ENCODE assay signal across 37 cellular contexts in the genomic region with DNA sequence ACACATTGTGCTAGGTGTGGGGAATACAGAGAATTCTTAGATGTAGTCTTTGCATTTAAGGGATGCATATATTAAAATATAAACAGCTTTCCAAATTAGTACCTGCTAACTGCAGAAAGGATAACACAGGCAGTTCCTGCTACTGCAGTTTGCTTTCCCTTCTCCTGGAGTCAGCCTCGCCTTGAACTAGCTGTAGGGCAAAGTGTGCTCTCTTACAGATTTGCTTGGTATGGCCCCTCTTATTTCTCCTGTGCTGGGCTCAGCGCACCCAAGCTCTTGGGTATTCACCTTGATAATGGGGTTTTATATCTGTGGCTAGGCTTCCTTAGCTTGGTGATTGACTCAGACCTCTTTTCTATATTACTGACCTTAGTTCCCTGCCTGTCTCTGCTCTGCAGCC.
"Had no signal": no experiment of that assay in that cellular context is flagged by ENCODE, and none has a peak within 500 bp of the region (broad histone marks: within the 10 kb centered on the region; RNA-seq: fewer than 3 reads in every experiment).

No MANE protein-coding gene starts in this region.

- H3K9me3 ChIP-seq: ascending aorta had no signal

- DNase-seq: activated B cell treated with CpG ODN at 0.5 μM for 24 hours; activated CD4-positive, alpha-beta memory T cell treated with anti-CD3 and anti-CD28 coated beads for 36 hours; activated CD4-positive, alpha-beta T cell treated with anti-CD3 and anti-CD28 coated beads for 4 hours; activated CD4-positive, alpha-beta T cell treated with anti-CD3 and anti-CD28 coated beads, Interleukin-2, amount 10 ng/mL, durations not matched to agents 24 days and 14 days; activated CD4-positive, alpha-beta T cell treated with anti-CD3 and anti-CD28 coated beads, Interleukin-2, amount 50 U/mL, for 1 hour; activated CD4-positive, alpha-beta T cell treated with anti-CD3 and anti-CD28 coated beads, Interleukin-2, amount 50 U/mL, for 4 hours; activated CD4-positive, CD25-positive, alpha-beta regulatory T cell treated with anti-CD3 and anti-CD28 coated beads, Interleukin-2, amount 50 U/mL, for 72 hours; activated CD8-positive, alpha-beta memory T cell treated with anti-CD3 and anti-CD28 coated beads, Interleukin-2, amount 50 U/mL, for 4 hours; activated CD8-positive, alpha-beta T cell treated with anti-CD3 and anti-CD28 coated beads for 36 hours; activated effector memory CD4-positive, alpha-beta T cell treated with Interleukin-2 at 50 U/mL for 16 hours; activated gamma-delta T cell; activated naive CD4-positive, alpha-beta T cell treated with anti-CD3 and anti-CD28 coated beads, Interleukin-2, amount 10 ng/mL, durations not matched to agents 7 days and 5 days; activated naive CD4-positive, alpha-beta T cell treated with Interleukin-2 at 50 U/mL for 16 hours; activated naive CD8-positive, alpha-beta T cell treated with anti-CD3 and anti-CD28 coated beads, Interleukin-2, amount 10 ng/mL, durations not matched to agents 7 days and 5 days; activated naive CD8-positive, alpha-beta T cell treated with anti-CD3 and anti-CD28 coated beads, Interleukin-2, amount 50 U/mL, for 24 hours; activated T-cell treated with anti-CD3 and anti-CD28 coated beads for 4 hours; activated T-cell treated with anti-CD3 and anti-CD28 coated beads, Interleukin-2, amount 50 U/mL, for 1 hour; activated T-cell treated with anti-CD3 and anti-CD28 coated beads, Interleukin-2, amount 50 U/mL, for 48 hours; amygdala; anterior cingulate cortex; caudate nucleus; cerebellar nuclear complex; T-helper 1 cell; T-helper 2 cell; T-helper 9 cell had no signal

- H3K4me3 Mint-ChIP-seq: activated B cell treated with CpG ODN at 0.5 μM for 24 hours; activated CD4-positive, alpha-beta memory T cell treated with anti-CD3 and anti-CD28 coated beads for 36 hours; activated CD4-positive, alpha-beta T cell treated with anti-CD3 and anti-CD28 coated beads, Interleukin-2, amount 10 ng/mL, durations not matched to agents 24 days and 14 days; activated CD8-positive, alpha-beta T cell treated with anti-CD3 and anti-CD28 coated beads for 36 hours; activated naive CD4-positive, alpha-beta T cell treated with anti-CD3 and anti-CD28 coated beads, Interleukin-2, amount 10 ng/mL, durations not matched to agents 7 days and 5 days; activated naive CD4-positive, alpha-beta T cell treated with anti-CD3 and anti-CD28 coated beads, Interleukin-2, amount 50 U/mL, for 24 hours; activated naive CD8-positive, alpha-beta T cell; activated naive CD8-positive, alpha-beta T cell treated with anti-CD3 and anti-CD28 coated beads, Interleukin-2, amount 10 ng/mL, durations not matched to agents 7 days and 5 days; activated naive CD8-positive, alpha-beta T cell treated with anti-CD3 and anti-CD28 coated beads, Interleukin-2, amount 50 U/mL, for 24 hours; brain; central memory CD8-positive, alpha-beta T cell; T-helper 1 cell treated with Interleukin-12 subunit alpha and Interleukin-12 subunit beta and Interleukin-4 antibody, amounts not matched to agents 30 μg/mL and 1 μg/mL, for 36 hours; T-helper 2 cell treated with Interferon-gamma antibody and Interleukin-4, amounts not matched to agents 5 μg/mL and 100 μg/mL, for 36 hours had no signal

- H3K4me1 Mint-ChIP-seq: activated B cell treated with CpG ODN at 0.5 μM for 24 hours; activated CD4-positive, alpha-beta T cell treated with anti-CD3 and anti-CD28 coated beads, Interleukin-2, amount 10 ng/mL, durations not matched to agents 24 days and 14 days; activated naive CD4-positive, alpha-beta T cell treated with anti-CD3 and anti-CD28 coated beads, Interleukin-2, amount 10 ng/mL, durations not matched to agents 7 days and 5 days; activated naive CD4-positive, alpha-beta T cell treated with anti-CD3 and anti-CD28 coated beads, Interleukin-2, amount 50 U/mL, for 24 hours; activated naive CD8-positive, alpha-beta T cell treated with anti-CD3 and anti-CD28 coated beads, Interleukin-2, amount 10 ng/mL, durations not matched to agents 7 days and 5 days; activated naive CD8-positive, alpha-beta T cell treated with anti-CD3 and anti-CD28 coated beads, Interleukin-2, amount 50 U/mL, for 24 hours; central memory CD8-positive, alpha-beta T cell had no signal

- FAIRE-seq: bronchial epithelial cell, TTC549 had no signal

- H3K27ac ChIP-seq: ascending aorta, cardiac muscle cell, VCaP had no signal

- H3K27me3 ChIP-seq: ascending aorta, cardiac muscle cell had no signal

- H3K4me3 ChIP-seq: ascending aorta, cardiac muscle cell had no signal

- H3K36me3 Mint-ChIP-seq: activated CD4-positive, alpha-beta memory T cell treated with anti-CD3 and anti-CD28 coated beads for 36 hours; activated naive CD4-positive, alpha-beta T cell treated with anti-CD3 and anti-CD28 coated beads, Interleukin-2, amount 10 ng/mL, durations not matched to agents 7 days and 5 days; activated naive CD4-positive, alpha-beta T cell treated with anti-CD3 and anti-CD28 coated beads, Interleukin-2, amount 50 U/mL, for 24 hours; activated naive CD8-positive, alpha-beta T cell treated with anti-CD3 and anti-CD28 coated beads, Interleukin-2, amount 10 ng/mL, durations not matched to agents 7 days and 5 days; brain had no signal

- H3K27me3 Mint-ChIP-seq: activated CD8-positive, alpha-beta T cell treated with anti-CD3 and anti-CD28 coated beads for 36 hours; activated naive CD4-positive, alpha-beta T cell treated with anti-CD3 and anti-CD28 coated beads, Interleukin-2, amount 10 ng/mL, durations not matched to agents 7 days and 5 days had no signal

- H3K36me3 ChIP-seq: ascending aorta, cardiac muscle cell had no signal

- H3K9me3 Mint-ChIP-seq: activated CD4-positive, alpha-beta memory T cell treated with anti-CD3 and anti-CD28 coated beads for 36 hours; activated CD4-positive, alpha-beta T cell treated with anti-CD3 and anti-CD28 coated beads, Interleukin-2, amount 10 ng/mL, durations not matched to agents 24 days and 14 days; activated CD8-positive, alpha-beta T cell treated with anti-CD3 and anti-CD28 coated beads for 36 hours; activated naive CD4-positive, alpha-beta T cell treated with anti-CD3 and anti-CD28 coated beads, Interleukin-2, amount 10 ng/mL, durations not matched to agents 7 days and 5 days; activated naive CD4-positive, alpha-beta T cell treated with anti-CD3 and anti-CD28 coated beads, Interleukin-2, amount 50 U/mL, for 24 hours; activated naive CD8-positive, alpha-beta T cell treated with anti-CD3 and anti-CD28 coated beads, Interleukin-2, amount 10 ng/mL, durations not matched to agents 7 days and 5 days; activated naive CD8-positive, alpha-beta T cell treated with anti-CD3 and anti-CD28 coated beads, Interleukin-2, amount 50 U/mL, for 24 hours; activated T-helper 2 cell treated with anti-CD3 and anti-CD28 coated beads, Interferon-gamma antibody, Interleukin-2, Interleukin-4, amounts not matched to agents 10 μg/mL and 5 μg/mL and 100 μg/mL, durations not matched to agents 14 hours and 24 hours and 36 hours; central memory CD8-positive, alpha-beta T cell; T-helper 1 cell treated with Interleukin-12 subunit alpha and Interleukin-12 subunit beta and Interleukin-4 antibody, amounts not matched to agents 30 μg/mL and 1 μg/mL, for 36 hours; T-helper 2 cell treated with Interferon-gamma antibody and Interleukin-4, amounts not matched to agents 5 μg/mL and 100 μg/mL, for 36 hours had no signal

- H3K27ac Mint-ChIP-seq: activated B cell treated with CpG ODN at 0.5 μM for 24 hours; activated CD4-positive, alpha-beta memory T cell treated with anti-CD3 and anti-CD28 coated beads for 36 hours; activated CD4-positive, alpha-beta T cell treated with anti-CD3 and anti-CD28 coated beads, Interleukin-2, amount 10 ng/mL, durations not matched to agents 24 days and 14 days; activated CD8-positive, alpha-beta T cell treated with anti-CD3 and anti-CD28 coated beads for 36 hours; activated naive CD4-positive, alpha-beta T cell treated with anti-CD3 and anti-CD28 coated beads, Interleukin-2, amount 10 ng/mL, durations not matched to agents 7 days and 5 days; activated naive CD4-positive, alpha-beta T cell treated with anti-CD3 and anti-CD28 coated beads, Interleukin-2, amount 50 U/mL, for 24 hours; activated naive CD8-positive, alpha-beta T cell; activated naive CD8-positive, alpha-beta T cell treated with anti-CD3 and anti-CD28 coated beads, Interleukin-2, amount 10 ng/mL, durations not matched to agents 7 days and 5 days; activated naive CD8-positive, alpha-beta T cell treated with anti-CD3 and anti-CD28 coated beads, Interleukin-2, amount 50 U/mL, for 24 hours; activated T-helper 2 cell treated with anti-CD3 and anti-CD28 coated beads, Interferon-gamma antibody, Interleukin-2, Interleukin-4, amounts not matched to agents 10 μg/mL and 5 μg/mL and 100 μg/mL, durations not matched to agents 14 hours and 24 hours and 36 hours; T-helper 1 cell treated with Interleukin-12 subunit alpha and Interleukin-12 subunit beta and Interleukin-4 antibody, amounts not matched to agents 30 μg/mL and 1 μg/mL, for 36 hours; T-helper 2 cell treated with Interferon-gamma antibody and Interleukin-4, amounts not matched to agents 5 μg/mL and 100 μg/mL, for 36 hours had no signal

- ATAC-seq: activated CD8-positive, alpha-beta T cell treated with anti-CD3 and anti-CD28 coated beads for 36 hours; activated naive CD8-positive, alpha-beta T cell treated with anti-CD3 and anti-CD28 coated beads, Interleukin-2, amount 50 U/mL, for 24 hours had no signal
